In genomic region chr21:39364949-39365348, GRCh38 we compare ENCODE assay signal across 1 cellular context.
TF ChIP-seq lines count a peak whose summit lies in the region.

No MANE protein-coding gene starts in this region.

TF ChIP-seq in IMR-90, 13 proteins besides CTCF, POLR2A, EP300 and RAD21:
- TF ChIP-seq MAFK (IDR thresholded peaks at IDR 0.05; ENCODE audit: low read depth, low read length) (no peak), FOS (IDR thresholded peaks at IDR 0.05; ENCODE audit: low read depth, low read length) (no peak)
